8 cellular contexts compared by ENCODE assay signal in the genomic region with DNA sequence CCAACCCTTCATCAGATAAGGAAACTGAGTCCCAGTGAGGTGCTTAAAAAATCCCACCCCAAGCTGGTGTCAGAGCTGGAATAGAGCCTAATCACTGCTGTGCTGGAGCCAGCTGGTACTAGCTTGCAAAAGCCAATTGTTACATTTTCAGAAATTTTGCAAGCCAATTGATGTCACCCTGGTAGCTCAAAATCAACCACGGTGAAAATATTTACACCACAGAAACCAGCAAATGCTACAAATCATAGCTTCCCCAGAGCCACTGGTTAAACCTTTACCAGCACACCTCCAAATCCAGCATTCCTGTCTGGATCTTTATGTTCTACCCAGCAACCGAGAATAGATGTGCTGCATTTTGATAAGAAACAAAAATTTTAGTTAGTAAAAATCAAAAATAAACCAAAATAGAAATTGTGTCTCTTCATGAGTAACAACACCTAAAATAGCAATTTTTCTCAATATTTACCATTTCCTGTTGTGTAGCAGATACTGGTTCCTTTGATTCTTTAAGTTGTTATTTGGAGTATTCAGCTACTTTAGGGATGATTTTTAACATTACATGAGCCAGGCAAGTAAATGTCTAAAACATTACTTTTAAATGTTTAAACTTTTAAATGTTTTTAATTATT. TPM values are rescaled to one million over a fixed set of nuclear protein-coding genes. Genes with fewer than 3 reads are reported as not detected.
A peak's percentile ranks its signal among the peaks of the same experiment; 100 is the strongest.
DNase-seq lines count a peak whose midpoint lies in the region; ATAC-seq and TF ChIP-seq lines count a peak whose summit lies in the region.

No MANE protein-coding gene starts in this region.

- H2BK5ac ChIP-seq in IMR-90 (ENCODE audit: low read depth, low read length, poor library complexity, severe bottlenecking), result peak overlapping the region; percentile 42

- dilution Hi-C loops in IMR-90 (cut with HindIII; ENCODE audit: low sequenced_read_pairs, unreplicated experiment), result no loop called here

- no peak overlapping the region for H4K5ac ChIP-seq in IMR-90 (ENCODE audit: low read depth, low read length)

- H4K20me1 ChIP-seq in IMR-90 (ENCODE audit: insufficient read depth, low read length), result no peaks in the 10 kb centered on the region
- no peaks in the 10 kb centered on the region for H4K20me1 ChIP-seq in osteoblast (ENCODE audit: insufficient read depth, low read length)

- peaks cover 0 to 5% of the 10 kb centered on the region in 2 donors for H3K27me3 Mint-ChIP-seq in natural killer cell (ENCODE audit: low read depth in 2 of 2)
- peaks cover 9% of the 10 kb centered on the region for H3K27me3 Mint-ChIP-seq in T-helper 17 cell

- in situ Hi-C loops in IMR-90 (cut with MboI; ENCODE audit: low sequenced_read_pairs), result loop anchor here (10.0 kb wide), 1 partner anchor 480 kb away; no protein-coding TSS in a partner anchor

- no peaks in the 10 kb centered on the region for H3K79me2 ChIP-seq in osteoblast (ENCODE audit: insufficient read depth, low read length)

- H3K27ac ChIP-seq in IMR-90 (ENCODE audit: insufficient read depth, low read length), result no peak overlapping the region
- H3K27ac ChIP-seq in coronary artery, result peak overlapping the region; percentile 54 to 57
- peak overlapping the region; percentile 97 for H3K27ac ChIP-seq in osteoblast (ENCODE audit: low read depth, low read length)

- H2BK15ac ChIP-seq in IMR-90 (ENCODE audit: low read depth, low read length), result no peak overlapping the region

- peak overlapping the region; percentile 73 for H3K14ac ChIP-seq in IMR-90 (replicated peaks; ENCODE audit: low read depth, low read length)

- H3K4me1 Mint-ChIP-seq in natural killer cell (peaks cover 4 to 5% of the 10 kb centered on the region in 2 donors), T-helper 17 cell (no peaks in the 10 kb centered on the region)

- peak overlapping the region; percentile 49 for H3K23ac ChIP-seq in IMR-90 (ENCODE audit: low read depth, low read length)

- H2BK20ac ChIP-seq in IMR-90 (ENCODE audit: low read depth, low read length), result no peak overlapping the region; the same call in 1 of the 2 replicates

- H3K9me1 ChIP-seq in IMR-90 (ENCODE audit: insufficient read depth, low read length), result peaks cover 5% of the 10 kb centered on the region; the same call in 1 of the 2 replicates

- peak overlapping the region; percentile 33; the same call in 1 of the 2 replicates for H3K4ac ChIP-seq in IMR-90 (ENCODE audit: low read depth, low read length)

- H3K4me3 ChIP-seq in GM12864 (ENCODE audit: low read depth, low read length), result no peak overlapping the region
- H3K4me3 ChIP-seq in IMR-90 (ENCODE audit: insufficient read depth, low read depth, low read length), result no peak overlapping the region
- peak overlapping the region; percentile 41 for H3K4me3 ChIP-seq in coronary artery
- no peak overlapping the region for H3K4me3 ChIP-seq in osteoblast (ENCODE audit: insufficient read depth, low read length)

- H3K4me2 ChIP-seq in IMR-90 (ENCODE audit: low read depth, low read length) (peak overlapping the region; percentile 26; the same call in 1 of the 2 replicates), osteoblast (ENCODE audit: insufficient read depth, low read length) (peak overlapping the region; percentile 70)

- peak overlapping the region; percentile 20; the same call in 1 of the 2 replicates for H2AK5ac ChIP-seq in IMR-90 (ENCODE audit: low read depth, low read length)

- H3K27me3 ChIP-seq in IMR-90 (ENCODE audit: control insufficient read depth, insufficient read depth, low read length) (no peaks in the 10 kb centered on the region), osteoblast (ENCODE audit: insufficient read depth, low read length) (no peaks in the 10 kb centered on the region)

- BruUV-seq in IMR-90 (replicated peaks; lab: Mats Ljungman, UMichigan), result no TSS peak

- TF ChIP-seq CTCF in GM12864 (IDR thresholded peaks at IDR 0.05; ENCODE audit: low read depth, low read length, missing control alignments) (no peak), IMR-90 (conservative IDR thresholded peaks at IDR 0.05; ENCODE audit: low read depth, low read length) (no peak), coronary artery (IDR thresholded peaks at IDR 0.05) (no peak), osteoblast (IDR thresholded peaks at IDR 0.05; ENCODE audit: extremely low read depth, low read depth, low read length) (no peak), natural killer cell (IDR thresholded peaks at IDR 0.05) (no peak)

- no peak overlapping the region for H3K9ac ChIP-seq in IMR-90 (ENCODE audit: low read depth, low read length)

- POLR2A ChIA-PET in IMR-90 (lab: Charles Lee; ENCODE audit: unreplicated experiment), result no interaction called here

- H4K91ac ChIP-seq in IMR-90 (ENCODE audit: insufficient read depth, low read depth, low read length), result no peak overlapping the region

- ATAC-seq in GM21619 (IDR thresholded peaks at IDR 0.05; ENCODE audit: unreplicated experiment), result peak; percentile 63
- no peak for ATAC-seq in IMR-90 (ENCODE audit: low read depth)
- no peak for ATAC-seq in natural killer cell
- no peak for ATAC-seq in T-helper 17 cell

- no peak for TF ChIP-seq RAD21 in IMR-90 (IDR thresholded peaks at IDR 0.05; ENCODE audit: low read length)

- H3K79me1 ChIP-seq in IMR-90 (ENCODE audit: low read depth in 1 of 2, low read length in 2 of 2), result peaks cover 2 to 16% of the 10 kb centered on the region in 2 experiments; a peak in 2 of 4 replicates

- peak overlapping the region; percentile 2; the same call in 1 of the 2 replicates for H3K18ac ChIP-seq in IMR-90 (ENCODE audit: low read depth, low read length)

- H3K4me1 ChIP-seq in IMR-90 (ENCODE audit: control insufficient read depth, insufficient read depth, low read length) (peaks cover 8% of the 10 kb centered on the region), osteoblast (ENCODE audit: insufficient read depth, low read length) (peaks cover 16% of the 10 kb centered on the region)

- no CpG with 5 or more reads among the region's 2 CpGs for WGBS in IMR-90 (ENCODE audit: extremely low coverage in 2 of 2, insufficient read length in 1 of 2), 2 experiments

- no peaks in the 10 kb centered on the region for H3K9me3 Mint-ChIP-seq in natural killer cell

- H3K9me3 ChIP-seq in IMR-90 (ENCODE audit: control insufficient read depth, insufficient read depth, low read length) (no peaks in the 10 kb centered on the region), osteoblast (ENCODE audit: low read depth, low read length) (no peaks in the 10 kb centered on the region), T-helper 17 cell (ENCODE audit: control insufficient read depth, low read length, poor library complexity, severe bottlenecking) (no peaks in the 10 kb centered on the region)

- H2AFZ ChIP-seq in IMR-90 (replicated peaks; ENCODE audit: low read length, poor library complexity), result no peak overlapping the region
- H2AFZ ChIP-seq in osteoblast (ENCODE audit: low read length), result no peak overlapping the region

- peak overlapping the region in 1 of 2 experiments; percentile 50; a peak in 1 of 4 replicates for H4K8ac ChIP-seq in IMR-90 (ENCODE audit: low read depth in 2 of 2, low read length in 2 of 2)

- H3K36me3 ChIP-seq in IMR-90 (ENCODE audit: control insufficient read depth, insufficient read depth, low read length) (0 out of 2 replicates have a peak, but pooled peaks cover 2% of the 10 kb centered on the region), osteoblast (ENCODE audit: insufficient read depth, low read length) (peaks cover 4% of the 10 kb centered on the region)

- TF ChIP-seq POLR2A in IMR-90 (IDR thresholded peaks at IDR 0.05; ENCODE audit: low read depth, low read length), result no peak

- H2AK9ac ChIP-seq in IMR-90 (replicated peaks; ENCODE audit: low read depth, low read length, poor library complexity), result no peak overlapping the region

- H3K36me3 Mint-ChIP-seq in natural killer cell (no peaks in the 10 kb centered on the region), T-helper 17 cell (ENCODE audit: low read depth) (no peaks in the 10 kb centered on the region)

- H3K4me3 Mint-ChIP-seq in natural killer cell, result no peak overlapping the region
- no peak overlapping the region for H3K4me3 Mint-ChIP-seq in T-helper 17 cell

- H2BK120ac ChIP-seq in IMR-90 (ENCODE audit: low read depth, low read length), result peak overlapping the region; percentile 12; the same call in 1 of the 2 replicates

- CTCF ChIA-PET in IMR-90 (lab: Yijun Ruan, JAX), result interaction anchor here (0.8 to 1.3 kb wide), 6 partner anchors 10 to 1936 kb away, joined by 3 to 5 read pairs (median 4); no protein-coding TSS in a partner anchor

- H3K27ac Mint-ChIP-seq in natural killer cell, result peak overlapping the region in 1 of 2 donors; percentile 60
- H3K27ac Mint-ChIP-seq in T-helper 17 cell, result no peak overlapping the region

- DNase-seq in GM12864 (ENCODE audit: low read depth), result peak; percentile 39
- peak; percentile 46 for DNase-seq in IMR-90
- no peak for DNase-seq in coronary artery (ENCODE audit: low spot score)
- no peak for DNase-seq in osteoblast (ENCODE audit: insufficient read length, low spot score, missing footprints)
- no peak for DNase-seq in A172 (ENCODE audit: low spot score)
- no peak for DNase-seq in natural killer cell
- no peak for DNase-seq in T-helper 17 cell

- intact Hi-C loops in IMR-90 (cut with micrococcal nuclease) (no loop called here), natural killer cell (cut with micrococcal nuclease) (no loop called here)

- H3K56ac ChIP-seq in IMR-90 (ENCODE audit: extremely low read depth, insufficient read depth, low read length), result no peak overlapping the region

TF ChIP-seq in IMR-90, 13 proteins besides CTCF, POLR2A, EP300 and RAD21 (continues in another document):
- TF ChIP-seq CHD1 (IDR thresholded peaks at IDR 0.05; ENCODE audit: low read depth, low read length) (no peak), SMC3 (IDR thresholded peaks at IDR 0.05; ENCODE audit: low read depth, low read length) (no peak), NFE2L2 (IDR thresholded peaks at IDR 0.05; ENCODE audit: low read depth, low read length) (no peak), CEBPB (IDR thresholded peaks at IDR 0.05; ENCODE audit: low read depth, low read length) (0 out of 2 replicates have a peak, but pooled peaks have one; percentile 15), RCOR1 (IDR thresholded peaks at IDR 0.05; ENCODE audit: insufficient replicate concordance, low read length) (no peak), RFX5 (IDR thresholded peaks at IDR 0.05; ENCODE audit: low read depth, low read length) (no peak)

RNA-seq across cellular contexts. Expression of gene LCA5, which starts 7.2 kb away (rescaled TPM):
- total RNA-seq in IMR-90 (2012; rRNA removed) (2.0 and 3.3 TPM in 2 replicates), osteoblast (9.1 and 10.1 TPM in 2 replicates), natural killer cell (under 1 TPM in 1 of 3 donors, not detected in 2; 0.07 TPM), T-helper 17 cell (under 1 TPM; 0.08 to 0.10 TPM)
- polyA plus RNA-seq in IMR-90 (2012; rRNA removed), result 0.87 and 1.2 TPM in 2 replicates
- polyA plus RNA-seq in IMR-90 (2012; cell fraction: cytosol; rRNA removed), result 0.15 and 0.17 TPM in 2 replicates
- 0.16 and 0.95 TPM in 2 replicates for polyA plus RNA-seq in IMR-90 (2012; cell fraction: nucleus; rRNA removed; ENCODE audit: low replicate concordance)
- total RNA-seq in A172 (2014; rRNA removed; shearing (Covaris generic)), result 1.7 and 2.1 TPM in 2 replicates

Comparison
In these comparisons a context has a peak if more than half of its experiments do, and no peak if none do; other contexts are left out.
1. DNase-seq: peak in GM12864 (single experiment) and IMR-90 (single experiment); none in coronary artery (single experiment), osteoblast (single experiment), A172 (single experiment), natural killer cell (single experiment) and T-helper 17 cell (0 of 3).